Comparison of ENCODE assay signal across 15 cellular contexts in genomic region chr10:29630205-29631048, GRCh38. TPM values are rescaled to one million over a fixed set of nuclear protein-coding genes. Genes with fewer than 3 reads are reported as not detected.
DNase-seq lines count a peak whose midpoint lies in the region; ATAC-seq and TF ChIP-seq lines count a peak whose summit lies in the region.
"Had no signal": no experiment of that assay in that cellular context is flagged by ENCODE, and none has a peak within 500 bp of the region (broad histone marks: within the 10 kb centered on the region; RNA-seq: fewer than 3 reads in every experiment).

No MANE protein-coding gene starts in this region.

- no peak for DNase-seq in natural killer cell treated with Interleukin-12 subunit alpha and Interleukin-12 subunit beta and Interleukin-15 and Interleukin-18, amount 100 ng/mL, for 72 hours (ENCODE audit: low spot score)
- no peak for DNase-seq in natural killer cell
- no peak for DNase-seq in naive thymus-derived CD4-positive, alpha-beta T cell
- DNase-seq in aorta = no peak
- DNase-seq in smooth muscle cell (lab: John Stamatoyannopoulos, UW; ENCODE audit: unreplicated experiment) = no peak
- DNase-seq in NCI-H774 (lab: John Stamatoyannopoulos, UW) = no peak
- DNase-seq: activated CD8-positive, alpha-beta T cell treated with anti-CD3 and anti-CD28 coated beads for 36 hours; GF-D8; HCEC 1CT; hypothalamus; midbrain; NCI-H69 had no signal

- no peak overlapping the region for H3K27ac ChIP-seq in naive thymus-derived CD4-positive, alpha-beta T cell (ENCODE audit: low read depth, low read length)
- H3K27ac ChIP-seq in aorta (ENCODE audit: low read depth in 1 of 2, low read length in 2 of 2) (peak overlapping the region; percentile 57 to 83), smooth muscle cell (ENCODE audit: low read depth) (no peak overlapping the region)

- no peaks in the 10 kb centered on the region for H3K36me3 Mint-ChIP-seq in natural killer cell treated with Interleukin-12 subunit alpha and Interleukin-12 subunit beta and Interleukin-15 and Interleukin-18, amount 100 ng/mL, for 72 hours
- no peaks in the 10 kb centered on the region for H3K36me3 Mint-ChIP-seq in natural killer cell
- peaks cover 38% of the 10 kb centered on the region for H3K36me3 Mint-ChIP-seq in dendritic cell treated with granulocyte-macrophage colony-stimulating factor and Interleukin-4, amounts not matched to agents 40 ng/mL and 50 ng/mL, for 4 days (ENCODE audit: low read depth)
- H3K36me3 Mint-ChIP-seq in naive thymus-derived CD4-positive, alpha-beta T cell = peaks cover 0 to 27% (median 7%) of the 10 kb centered on the region in 5 donors

- no peak overlapping the region for H2AFZ ChIP-seq in smooth muscle cell (ENCODE audit: low read depth)

- H3K9me3 Mint-ChIP-seq in natural killer cell treated with Interleukin-12 subunit alpha and Interleukin-12 subunit beta and Interleukin-15 and Interleukin-18, amount 100 ng/mL, for 72 hours = no peaks in the 10 kb centered on the region
- no peaks in the 10 kb centered on the region for H3K9me3 Mint-ChIP-seq in natural killer cell
- no peaks in the 10 kb centered on the region for H3K9me3 Mint-ChIP-seq in dendritic cell treated with granulocyte-macrophage colony-stimulating factor and Interleukin-4, amounts not matched to agents 40 ng/mL and 50 ng/mL, for 4 days
- no peaks in the 10 kb centered on the region for H3K9me3 Mint-ChIP-seq in naive thymus-derived CD4-positive, alpha-beta T cell
- H3K9me3 Mint-ChIP-seq: activated CD8-positive, alpha-beta T cell treated with anti-CD3 and anti-CD28 coated beads for 36 hours had no signal

- H3K27me3 Mint-ChIP-seq in natural killer cell treated with Interleukin-12 subunit alpha and Interleukin-12 subunit beta and Interleukin-15 and Interleukin-18, amount 100 ng/mL, for 72 hours = peaks cover 0 to 6% of the 10 kb centered on the region in 2 donors
- peaks cover 0 to 3% of the 10 kb centered on the region in 2 donors for H3K27me3 Mint-ChIP-seq in natural killer cell (ENCODE audit: low read depth in 2 of 2)
- H3K27me3 Mint-ChIP-seq in dendritic cell treated with granulocyte-macrophage colony-stimulating factor and Interleukin-4, amounts not matched to agents 40 ng/mL and 50 ng/mL, for 4 days = no peaks in the 10 kb centered on the region
- H3K27me3 Mint-ChIP-seq in naive thymus-derived CD4-positive, alpha-beta T cell = peaks cover 0 to 4% (median 0%) of the 10 kb centered on the region in 5 donors
- H3K27me3 Mint-ChIP-seq: activated naive CD8-positive, alpha-beta T cell had no signal

- peaks cover 13% of the 10 kb centered on the region for H4K20me1 ChIP-seq in smooth muscle cell (ENCODE audit: low read depth)

- peaks cover 2% of the 10 kb centered on the region in 2 donors for H3K4me1 ChIP-seq in naive thymus-derived CD4-positive, alpha-beta T cell (ENCODE audit: control insufficient read depth in 2 of 2, insufficient read depth in 2 of 2, low read length in 2 of 2)
- H3K4me1 ChIP-seq in aorta (ENCODE audit: control insufficient read depth in 1 of 2, insufficient read depth in 2 of 2, low read length in 2 of 2) (peaks cover 9 to 15% of the 10 kb centered on the region in 2 donors), smooth muscle cell (ENCODE audit: low read depth) (peaks cover 22% of the 10 kb centered on the region)

- TF ChIP-seq CTCF in natural killer cell (IDR thresholded peaks at IDR 0.05) (no peak), smooth muscle cell (IDR thresholded peaks at IDR 0.05; ENCODE audit: borderline replicate concordance, insufficient read depth, poor library complexity, severe bottlenecking) (no peak)

- no peaks in the 10 kb centered on the region for H3K27me3 ChIP-seq in naive thymus-derived CD4-positive, alpha-beta T cell (ENCODE audit: control insufficient read depth in 2 of 2, insufficient read depth in 2 of 2, low read length in 2 of 2)
- H3K27me3 ChIP-seq in aorta (ENCODE audit: control insufficient read depth in 1 of 2, insufficient read depth in 2 of 2, low read length in 1 of 2) (no peaks in the 10 kb centered on the region), smooth muscle cell (ENCODE audit: low read depth) (no peaks in the 10 kb centered on the region)

- no peak for ATAC-seq in natural killer cell treated with Interleukin-12 subunit alpha and Interleukin-12 subunit beta and Interleukin-15 and Interleukin-18, amount 100 ng/mL, for 72 hours
- no peak for ATAC-seq in natural killer cell
- peak; percentile 77 for ATAC-seq in naive thymus-derived CD4-positive, alpha-beta T cell
- ATAC-seq in aorta (ENCODE audit: low FRiP score) = no peak
- no peak for ATAC-seq in HG03039 (IDR thresholded peaks at IDR 0.05; ENCODE audit: unreplicated experiment)
- ATAC-seq: activated CD8-positive, alpha-beta T cell treated with anti-CD3 and anti-CD28 coated beads for 36 hours had no signal

- peak overlapping the region in 1 of 2 donors; percentile 72 for H3K27ac Mint-ChIP-seq in natural killer cell treated with Interleukin-12 subunit alpha and Interleukin-12 subunit beta and Interleukin-15 and Interleukin-18, amount 100 ng/mL, for 72 hours
- peak overlapping the region in 1 of 2 donors; percentile 79 for H3K27ac Mint-ChIP-seq in natural killer cell
- peak overlapping the region; percentile 77 for H3K27ac Mint-ChIP-seq in dendritic cell treated with granulocyte-macrophage colony-stimulating factor and Interleukin-4, amounts not matched to agents 40 ng/mL and 50 ng/mL, for 4 days
- H3K27ac Mint-ChIP-seq in naive thymus-derived CD4-positive, alpha-beta T cell = no peak overlapping the region
- H3K27ac Mint-ChIP-seq: activated CD8-positive, alpha-beta T cell treated with anti-CD3 and anti-CD28 coated beads for 36 hours; activated naive CD8-positive, alpha-beta T cell had no signal

- H3K4me1 Mint-ChIP-seq in natural killer cell treated with Interleukin-12 subunit alpha and Interleukin-12 subunit beta and Interleukin-15 and Interleukin-18, amount 100 ng/mL, for 72 hours (ENCODE audit: low read depth in 2 of 2) = peaks cover 37 to 38% of the 10 kb centered on the region in 2 donors
- H3K4me1 Mint-ChIP-seq in natural killer cell = peaks cover 29 to 43% of the 10 kb centered on the region in 2 donors
- peaks cover 52% of the 10 kb centered on the region for H3K4me1 Mint-ChIP-seq in dendritic cell treated with granulocyte-macrophage colony-stimulating factor and Interleukin-4, amounts not matched to agents 40 ng/mL and 50 ng/mL, for 4 days (ENCODE audit: low read depth)
- H3K4me1 Mint-ChIP-seq in naive thymus-derived CD4-positive, alpha-beta T cell = peaks cover 13 to 62% (median 47%) of the 10 kb centered on the region in 7 donors

- POLR2A ChIA-PET in naive thymus-derived CD4-positive, alpha-beta T cell (lab: Charles Lee) = no interaction called here

- H3F3A ChIP-seq in smooth muscle cell (ENCODE audit: low read depth) = peaks cover 17% of the 10 kb centered on the region

- intact Hi-C loops in natural killer cell (cut with micrococcal nuclease) = no loop called here
- intact Hi-C loops in dendritic cell treated with granulocyte-macrophage colony-stimulating factor and Interleukin-4, amounts not matched to agents 40 ng/mL and 50 ng/mL, for 4 days (cut with micrococcal nuclease) = loop anchor here (10.0 kb wide), 1 partner anchor 104 kb away; no protein-coding TSS in a partner anchor
- intact Hi-C loops in naive thymus-derived CD4-positive, alpha-beta T cell (cut with micrococcal nuclease) = no loop called here
- intact Hi-C loops in aorta (cut with DNase I) = loop anchor here in 1 of 2 donors (5.0 kb wide), 2 partner anchors 33 to 107 kb away; no protein-coding TSS in a partner anchor

- WGBS in aorta, 2 donors = 20 to 25% methylated on average over 11 of the region's 11 CpGs
- 97% methylated on average over 11 of the region's 11 CpGs for WGBS in smooth muscle cell (ENCODE audit: low lambda C conversion rate)

- peak overlapping the region; percentile 13 for H3K4me3 Mint-ChIP-seq in natural killer cell treated with Interleukin-12 subunit alpha and Interleukin-12 subunit beta and Interleukin-15 and Interleukin-18, amount 100 ng/mL, for 72 hours
- no peak overlapping the region for H3K4me3 Mint-ChIP-seq in natural killer cell
- H3K4me3 Mint-ChIP-seq in dendritic cell treated with granulocyte-macrophage colony-stimulating factor and Interleukin-4, amounts not matched to agents 40 ng/mL and 50 ng/mL, for 4 days = no peak overlapping the region
- H3K4me3 Mint-ChIP-seq in naive thymus-derived CD4-positive, alpha-beta T cell = no peak overlapping the region
- H3K4me3 Mint-ChIP-seq: activated CD8-positive, alpha-beta T cell treated with anti-CD3 and anti-CD28 coated beads for 36 hours; activated naive CD8-positive, alpha-beta T cell had no signal

- H3K79me2 ChIP-seq in smooth muscle cell (ENCODE audit: low read depth) = peaks cover 68% of the 10 kb centered on the region

- no peak overlapping the region for H3K4me2 ChIP-seq in smooth muscle cell

- H3K4me3 ChIP-seq in naive thymus-derived CD4-positive, alpha-beta T cell (ENCODE audit: low read length) = no peak overlapping the region
- H3K4me3 ChIP-seq in aorta (ENCODE audit: low read length in 2 of 2) = peak overlapping the region; percentile 38 to 44
- H3K4me3 ChIP-seq in smooth muscle cell = no peak overlapping the region

- no peaks in the 10 kb centered on the region for H3K9me3 ChIP-seq in naive thymus-derived CD4-positive, alpha-beta T cell (ENCODE audit: control insufficient read depth in 2 of 3, low read length in 3 of 3)
- H3K9me3 ChIP-seq in aorta (ENCODE audit: control insufficient read depth, low read length) (no peaks in the 10 kb centered on the region), smooth muscle cell (replicated peaks; ENCODE audit: low read depth) (no peaks in the 10 kb centered on the region)

- no peaks in the 10 kb centered on the region for H3K36me3 ChIP-seq in naive thymus-derived CD4-positive, alpha-beta T cell (ENCODE audit: control insufficient read depth in 2 of 3, insufficient read depth in 3 of 3, low read length in 3 of 3)
- H3K36me3 ChIP-seq in aorta (ENCODE audit: control insufficient read depth in 1 of 2, insufficient read depth in 2 of 2, low read length in 1 of 2) (no peaks in the 10 kb centered on the region), smooth muscle cell (ENCODE audit: low read depth) (no peaks in the 10 kb centered on the region)

- CTCF ChIA-PET in naive thymus-derived CD4-positive, alpha-beta T cell (lab: Charles Lee) = no interaction called here

- H3K9ac ChIP-seq in smooth muscle cell (ENCODE audit: low read depth) = no peak overlapping the region

RNA-seq across cellular contexts. Expression of gene SVIL, which starts 4.3 kb away (rescaled TPM):
- 10 to 100 TPM in 1 of 2 donors, 1 to 10 TPM in 1; 6.8 to 18.8 TPM for total RNA-seq in natural killer cell treated with Interleukin-12 subunit alpha and Interleukin-12 subunit beta and Interleukin-15 and Interleukin-18, amount 100 ng/mL, for 72 hours
- total RNA-seq in natural killer cell = 10 to 100 TPM; 24.9 to 57.2 (median 33.5) TPM
- total RNA-seq in naive thymus-derived CD4-positive, alpha-beta T cell = 10 to 100 TPM; 13.5 to 48.9 (median 23.5) TPM
- polyA plus RNA-seq in naive thymus-derived CD4-positive, alpha-beta T cell = 10 to 100 TPM in 1 of 2 donors, 1 to 10 TPM in 1; 8.7 to 16.3 TPM
- 100 to 1,000 TPM; 319 to 374 TPM for total RNA-seq in aorta
- polyA plus RNA-seq in aorta = 100 to 1,000 TPM in 1 of 2 donors, 10 to 100 TPM in 1; 68.4 to 104 TPM
- total RNA-seq in smooth muscle cell = 28.5 and 32.5 TPM in 2 replicates
- polyA plus RNA-seq in smooth muscle cell = 33.0 and 59.4 TPM in 2 replicates

Comparison
In these comparisons a context has a peak if more than half of its experiments do, and no peak if none do; other contexts are left out.
1. H3K27ac ChIP-seq: peak in aorta (2 of 2); none in naive thymus-derived CD4-positive, alpha-beta T cell (single experiment) and smooth muscle cell (single experiment).
2. H3K4me3 ChIP-seq: peak in aorta (2 of 2); none in naive thymus-derived CD4-positive, alpha-beta T cell (single experiment) and smooth muscle cell (single experiment).